Comparison of ENCODE assay signal across 22 cellular contexts in genomic region chr12:66960704-66961690, GRCh38.
DNase-seq lines count a peak whose midpoint lies in the region; ATAC-seq, FAIRE-seq and TF ChIP-seq lines count a peak whose summit lies in the region.
"Had no signal": no experiment of that assay in that cellular context is flagged by ENCODE, and none has a peak within 500 bp of the region (broad histone marks: within the 10 kb centered on the region; RNA-seq: fewer than 3 reads in every experiment).

No MANE protein-coding gene starts in this region.

- TF ChIP-seq CTCF in Calu3 (IDR thresholded peaks at IDR 0.05; ENCODE audit: unreplicated experiment) (no peak), PC-9 (conservative IDR thresholded peaks at IDR 0.05) (no peak), H1 (IDR thresholded peaks at IDR 0.05; ENCODE audit: control extremely low read depth in 1 of 3, insufficient read depth in 1 of 3, low read depth in 1 of 3, low read length in 3 of 3) (no peak), mesothelial cell of epicardium (IDR thresholded peaks at IDR 0.05; ENCODE audit: unreplicated experiment) (no peak)

- peaks cover 28% of the 10 kb centered on the region for H3K4me1 Mint-ChIP-seq in Calu3 (ENCODE audit: low read depth, unreplicated experiment)
- H3K4me1 Mint-ChIP-seq in mesothelial cell of epicardium: peaks cover 18% of the 10 kb centered on the region
- peaks cover 8 to 40% (median 32%) of the 10 kb centered on the region in 7 donors for H3K4me1 Mint-ChIP-seq in naive thymus-derived CD4-positive, alpha-beta T cell

- H3K36me3 ChIP-seq in PC-9 (ENCODE audit: low read depth) (no peaks in the 10 kb centered on the region), H1 (ENCODE audit: control insufficient read depth in 2 of 4, insufficient read depth in 4 of 4, low read length in 3 of 4) (no peaks in the 10 kb centered on the region)
- no peaks in the 10 kb centered on the region for H3K36me3 ChIP-seq in naive thymus-derived CD4-positive, alpha-beta T cell (ENCODE audit: control insufficient read depth in 2 of 3, insufficient read depth in 3 of 3, low read length in 3 of 3)
- H3K36me3 ChIP-seq in effector memory CD4-positive, alpha-beta T cell (ENCODE audit: control insufficient read depth, insufficient read depth, low read length): no peaks in the 10 kb centered on the region
- H3K36me3 ChIP-seq: colonic mucosa, gastrocnemius medialis, Peyer's patch, upper lobe of right lung had no signal

- WGBS in H1 (ENCODE audit: extremely low coverage in 1 of 2, insufficient coverage in 1 of 2, insufficient read length in 1 of 2, insufficient replicate concordance in 2 of 2, low coverage in 1 of 2, low lambda C conversion rate in 2 of 2, missing lambda C conversion rate in 1 of 2), 2 experiments: 59% methylated on average over 6 of the region's 6 CpGs; no CpG with 5 or more reads in 1 of the 2 experiments

- no peak overlapping the region for H2BK5ac ChIP-seq in H1 (ENCODE audit: low read depth, low read length)

- H4K8ac ChIP-seq in H1 (ENCODE audit: extremely low read depth, insufficient read depth, low read length): no peak overlapping the region

- no peak overlapping the region for H4K5ac ChIP-seq in H1 (ENCODE audit: insufficient read length, low read depth, low read length)

- no peak for DNase-seq in Calu3
- DNase-seq in PC-9: peak; percentile 19 to 89
- DNase-seq in H1 (ENCODE audit: low read depth in 1 of 2, low spot score in 2 of 2): no peak
- DNase-seq in mesothelial cell of epicardium (ENCODE audit: low spot score in 2 of 2, unreplicated experiment in 2 of 2): no peak
- DNase-seq in naive thymus-derived CD4-positive, alpha-beta T cell: no peak
- DNase-seq in effector memory CD4-positive, alpha-beta T cell: no peak
- DNase-seq: activated naive CD4-positive, alpha-beta T cell treated with Interleukin-2 at 50 U/mL for 16 hours; colonic mucosa; DMS79 treated with DMSO at 0.1 percent for 48 hours; gastrocnemius medialis; Karpas-422; NCI-H2171 treated with DMSO at 0.1 percent for 48 hours; nucleus accumbens; Peyer's patch; stimulated activated CD4-positive, alpha-beta T cell treated with anti-CD3 and anti-CD28 coated beads, Interleukin-2, amount 100 ng/mL, for 24 hours; stimulated activated naive CD8-positive, alpha-beta T cell treated with anti-CD3 and anti-CD28 coated beads, Interleukin-15, amount 100 ng/mL, for 72 hours; upper lobe of right lung had no signal

- CTCF ChIA-PET in Calu3 (lab: Charles Lee) (interaction anchor here (1.0 kb wide), 1 partner anchor 17 kb away, joined by 3 read pairs; no protein-coding TSS in a partner anchor), PC-9 (lab: Charles Lee) (no interaction called here), H1 (lab: Charles Lee; ENCODE audit: partially characterized antibody) (interaction anchor here (0.8 to 1.6 kb wide), 4 partner anchors 10 to 64 kb away, joined by 3 to 4 read pairs (median 4); no protein-coding TSS in a partner anchor)
- CTCF ChIA-PET in naive thymus-derived CD4-positive, alpha-beta T cell (lab: Charles Lee): no interaction called here

- no peak overlapping the region for H3K4ac ChIP-seq in H1 (replicated peaks; ENCODE audit: insufficient read length, low read depth, low read length)

- H3K18ac ChIP-seq in H1 (ENCODE audit: extremely low read depth, low read length): peak overlapping the region; percentile 81; the same call in 1 of the 2 replicates

- no peak overlapping the region for H2BK15ac ChIP-seq in H1 (ENCODE audit: low read length)

- no peaks in the 10 kb centered on the region; the same call in 1 of the 2 replicates for H3K79me2 ChIP-seq in PC-9 (ENCODE audit: low read depth)
- 0 out of 4 replicates have a peak, but pooled peaks cover 0 to 5% of the 10 kb centered on the region in 2 experiments for H3K79me2 ChIP-seq in H1 (ENCODE audit: control insufficient read depth in 1 of 2, insufficient read depth in 2 of 2, low read length in 2 of 2)

- no peak overlapping the region for H2AK5ac ChIP-seq in H1 (ENCODE audit: low read depth, low read length)

- H3K4me3 Mint-ChIP-seq in Calu3 (ENCODE audit: low read depth, unreplicated experiment): peak overlapping the region; percentile 42
- H3K4me3 Mint-ChIP-seq in mesothelial cell of epicardium: no peak overlapping the region
- no peak overlapping the region for H3K4me3 Mint-ChIP-seq in naive thymus-derived CD4-positive, alpha-beta T cell
- H3K4me3 Mint-ChIP-seq: stimulated activated naive CD8-positive, alpha-beta T cell treated with anti-CD3 and anti-CD28 coated beads, Interleukin-15, amount 100 ng/mL, for 72 hours had no signal

- no peak overlapping the region for H3K56ac ChIP-seq in H1 (replicated peaks; ENCODE audit: insufficient read length, low read depth, low read length)

- H3K27me3 ChIP-seq in PC-9 (ENCODE audit: insufficient read depth, low read depth) (no peaks in the 10 kb centered on the region), H1 (replicated peaks in 1 of 4; ENCODE audit: control insufficient read depth in 3 of 4, extremely low read depth in 1 of 4, insufficient read depth in 3 of 4, low read length in 3 of 4) (no peaks in the 10 kb centered on the region)
- no peaks in the 10 kb centered on the region for H3K27me3 ChIP-seq in naive thymus-derived CD4-positive, alpha-beta T cell (ENCODE audit: control insufficient read depth in 2 of 2, insufficient read depth in 2 of 2, low read length in 2 of 2)
- no peaks in the 10 kb centered on the region for H3K27me3 ChIP-seq in effector memory CD4-positive, alpha-beta T cell (replicated peaks; ENCODE audit: control insufficient read depth, insufficient read depth, low read length, poor library complexity, severe bottlenecking)
- H3K27me3 ChIP-seq: colonic mucosa, gastrocnemius medialis, Peyer's patch, upper lobe of right lung had no signal

- H3K27ac ChIP-seq in PC-9 (peak overlapping the region; percentile 73), H1 (ENCODE audit: low read depth, low read length) (no peak overlapping the region)
- H3K27ac ChIP-seq in naive thymus-derived CD4-positive, alpha-beta T cell (ENCODE audit: low read depth, low read length): no peak overlapping the region
- no peak overlapping the region for H3K27ac ChIP-seq in effector memory CD4-positive, alpha-beta T cell (ENCODE audit: insufficient read depth, low read length, poor library complexity, severe bottlenecking)
- H3K27ac ChIP-seq: colonic mucosa, gastrocnemius medialis, Peyer's patch, upper lobe of right lung had no signal

- H3K27ac Mint-ChIP-seq in Calu3 (ENCODE audit: unreplicated experiment) (peak overlapping the region; percentile 91), mesothelial cell of epicardium (peak overlapping the region; percentile 87)
- H3K27ac Mint-ChIP-seq in naive thymus-derived CD4-positive, alpha-beta T cell: peak overlapping the region in 1 of 9 donors; percentile 63
- H3K27ac Mint-ChIP-seq: stimulated activated naive CD8-positive, alpha-beta T cell treated with anti-CD3 and anti-CD28 coated beads, Interleukin-15, amount 100 ng/mL, for 72 hours had no signal

- H3K14ac ChIP-seq in H1 (ENCODE audit: insufficient read length): no peak overlapping the region

- H4K20me1 ChIP-seq in PC-9 (ENCODE audit: insufficient read depth): 0 out of 2 replicates have a peak, but pooled peaks cover 5% of the 10 kb centered on the region
- H4K20me1 ChIP-seq in H1 (replicated peaks in 1 of 2; ENCODE audit: control insufficient read depth in 1 of 2, insufficient read depth in 2 of 2, low read length in 2 of 2): no peaks in the 10 kb centered on the region

- H3K9me2 ChIP-seq in PC-9 (ENCODE audit: insufficient read depth): no peaks in the 10 kb centered on the region; the same call in 1 of the 2 replicates

- H3K9me3 ChIP-seq in PC-9 (ENCODE audit: insufficient read depth, low read depth) (no peaks in the 10 kb centered on the region), H1 (ENCODE audit: insufficient read depth in 2 of 2, low read depth in 1 of 2, low read length in 1 of 2) (no peaks in the 10 kb centered on the region)
- no peaks in the 10 kb centered on the region for H3K9me3 ChIP-seq in naive thymus-derived CD4-positive, alpha-beta T cell (ENCODE audit: control insufficient read depth in 2 of 3, low read length in 3 of 3)
- H3K9me3 ChIP-seq in effector memory CD4-positive, alpha-beta T cell (ENCODE audit: control insufficient read depth, low read length): no peaks in the 10 kb centered on the region
- H3K9me3 ChIP-seq: colonic mucosa, gastrocnemius medialis, Peyer's patch, upper lobe of right lung had no signal

- H3K4me3 ChIP-seq in PC-9 (peak overlapping the region; percentile 21; the same call in 1 of the 2 replicates), H1 (ENCODE audit: extremely low read depth in 1 of 4, insufficient read depth in 2 of 4, low read depth in 3 of 4, low read length in 4 of 4) (peak overlapping the region in 1 of 4 experiments; percentile 17; a peak in 1 of 8 replicates)
- no peak overlapping the region for H3K4me3 ChIP-seq in naive thymus-derived CD4-positive, alpha-beta T cell (ENCODE audit: low read length)
- no peak overlapping the region for H3K4me3 ChIP-seq in effector memory CD4-positive, alpha-beta T cell (ENCODE audit: insufficient read depth, low read depth, low read length, poor library complexity, severe bottlenecking)
- H3K4me3 ChIP-seq: colonic mucosa, gastrocnemius medialis, Peyer's patch, upper lobe of right lung had no signal

- H3K23me2 ChIP-seq in H1 (ENCODE audit: low read depth, low read length): no peaks in the 10 kb centered on the region; the same call in 1 of the 2 replicates

- POLR2A ChIA-PET in PC-9 (lab: Charles Lee; ENCODE audit: unreplicated experiment) (interaction anchor here (0.7 kb wide), 2 partner anchors 18 to 109 kb away, joined by 3 to 6 read pairs; no protein-coding TSS in a partner anchor), H1 (lab: Charles Lee; ENCODE audit: partially characterized antibody) (interaction anchor here (0.7 to 1.5 kb wide), 3 partner anchors 10 to 17 kb away, joined by 3 to 5 read pairs (median 3); no protein-coding TSS in a partner anchor)
- POLR2A ChIA-PET in naive thymus-derived CD4-positive, alpha-beta T cell (lab: Charles Lee): no interaction called here

- no peaks in the 10 kb centered on the region for H3K79me1 ChIP-seq in H1 (ENCODE audit: low read depth, low read length)

- H2AFZ ChIP-seq in PC-9 (peak overlapping the region; percentile 26; the same call in 1 of the 2 replicates), H1 (ENCODE audit: low read length) (no peak overlapping the region)

- BruUV-seq in Calu3 (replicated peaks; lab: Mats Ljungman, UMichigan): no TSS peak
- BruUV-seq in PC-9 (replicated peaks; lab: Mats Ljungman, UMichigan): no TSS peak

- H3F3A ChIP-seq in PC-9 (ENCODE audit: insufficient read depth, low read depth): peaks cover 28% of the 10 kb centered on the region

- no peak for ATAC-seq in naive thymus-derived CD4-positive, alpha-beta T cell
- no peak for ATAC-seq in HG03378 (IDR thresholded peaks at IDR 0.05; ENCODE audit: unreplicated experiment)
- ATAC-seq in SK-N-SH treated with all-trans-retinoic acid at 6 μM for 48 hours: no peak
- ATAC-seq: gastrocnemius medialis; left lobe of liver; stimulated activated naive CD8-positive, alpha-beta T cell treated with anti-CD3 and anti-CD28 coated beads, Interleukin-15, amount 100 ng/mL, for 72 hours; upper lobe of right lung had no signal

- FAIRE-seq in H1 (lab: Jason Lieb, UNC): no peak
- FAIRE-seq: GM18507 had no signal

- H3K23ac ChIP-seq in H1 (ENCODE audit: insufficient read length): no peak overlapping the region

- no peak for TF ChIP-seq RAD21 in H1 (IDR thresholded peaks at IDR 0.05 in 1 of 2, conservative IDR thresholded peaks at IDR 0.05 in 1 of 2; ENCODE audit: low read depth in 2 of 2, low read length in 2 of 2)

- TF ChIP-seq EP300 in H1 (IDR thresholded peaks at IDR 0.05; ENCODE audit: borderline replicate concordance in 1 of 2, low read depth in 2 of 2, low read length in 2 of 2): no peak

- H3K4me2 ChIP-seq in PC-9: peak overlapping the region; percentile 72
- H3K4me2 ChIP-seq in H1 (ENCODE audit: insufficient read depth in 1 of 2, low read depth in 2 of 2, low read length in 2 of 2): peak overlapping the region; percentile 9 to 28

- intact Hi-C loops in Calu3 (cut with micrococcal nuclease; ENCODE audit: unreplicated experiment): no loop called here
- intact Hi-C loops in PC-9 (cut with micrococcal nuclease; ENCODE audit: unreplicated experiment): no loop called here
- intact Hi-C loops in naive thymus-derived CD4-positive, alpha-beta T cell (cut with micrococcal nuclease): no loop called here

- H3K36me3 Mint-ChIP-seq in Calu3 (ENCODE audit: insufficient read depth, unreplicated experiment) (peaks cover 10% of the 10 kb centered on the region), mesothelial cell of epicardium (peaks cover 2% of the 10 kb centered on the region)
- H3K36me3 Mint-ChIP-seq in naive thymus-derived CD4-positive, alpha-beta T cell: peaks cover 0 to 12% (median 10%) of the 10 kb centered on the region in 5 donors
- H3K36me3 Mint-ChIP-seq: CD14-positive monocyte had no signal

- TF ChIP-seq POLR2A in H1 (IDR thresholded peaks at IDR 0.05; ENCODE audit: control extremely low read depth in 1 of 2, low read depth in 2 of 2, low read length in 2 of 2): no peak

- no peak overlapping the region for H2BK20ac ChIP-seq in H1 (ENCODE audit: low read length)

- H2BK12ac ChIP-seq in H1 (ENCODE audit: low read depth, low read length): peak overlapping the region; percentile 42; the same call in 1 of the 2 replicates

- H3K9ac ChIP-seq in H1 (replicated peaks in 1 of 4; ENCODE audit: extremely low read depth in 1 of 4, low read depth in 3 of 4, low read length in 3 of 4): no peak overlapping the region

- H4K91ac ChIP-seq in H1 (replicated peaks; ENCODE audit: insufficient read length, low read length): no peak overlapping the region

- H3K27me3 Mint-ChIP-seq in Calu3 (ENCODE audit: unreplicated experiment): no peaks in the 10 kb centered on the region
- H3K27me3 Mint-ChIP-seq in mesothelial cell of epicardium (ENCODE audit: low read depth): no peaks in the 10 kb centered on the region
- H3K27me3 Mint-ChIP-seq in naive thymus-derived CD4-positive, alpha-beta T cell: peaks cover 0 to 5% (median 0%) of the 10 kb centered on the region in 5 donors

- H3K9me3 Mint-ChIP-seq in Calu3 (ENCODE audit: low read depth, unreplicated experiment) (no peaks in the 10 kb centered on the region), mesothelial cell of epicardium (no peaks in the 10 kb centered on the region)
- peaks cover 0 to 27% (median 8%) of the 10 kb centered on the region in 11 donors for H3K9me3 Mint-ChIP-seq in naive thymus-derived CD4-positive, alpha-beta T cell
- H3K9me3 Mint-ChIP-seq: CD14-positive monocyte had no signal

- no peak overlapping the region for H2BK120ac ChIP-seq in H1 (replicated peaks; ENCODE audit: low read depth, low read length)

- peaks cover 47% of the 10 kb centered on the region for H3K4me1 ChIP-seq in PC-9 (replicated peaks; ENCODE audit: insufficient read depth)
- peaks cover 0 to 3% (median under 1%) of the 10 kb centered on the region in 4 experiments; a peak in 2 of 7 replicates for H3K4me1 ChIP-seq in H1 (replicated peaks in 1 of 4; ENCODE audit: control insufficient read depth in 3 of 4, insufficient read depth in 4 of 4, low read length in 3 of 4)
- peaks cover 8 to 18% of the 10 kb centered on the region in 2 donors for H3K4me1 ChIP-seq in naive thymus-derived CD4-positive, alpha-beta T cell (ENCODE audit: control insufficient read depth in 2 of 2, insufficient read depth in 2 of 2, low read length in 2 of 2)
- H3K4me1 ChIP-seq in effector memory CD4-positive, alpha-beta T cell (ENCODE audit: control insufficient read depth, insufficient read depth, low read length, poor library complexity, severe bottlenecking): no peaks in the 10 kb centered on the region
- H3K4me1 ChIP-seq: colonic mucosa, gastrocnemius medialis, Peyer's patch, upper lobe of right lung had no signal

Comparison
In these comparisons a context has a peak if more than half of its experiments do, and no peak if none do; other contexts are left out.
1. DNase-seq: peak in PC-9 (2 of 2); none in Calu3 (single experiment), H1 (0 of 2), mesothelial cell of epicardium (0 of 2), naive thymus-derived CD4-positive, alpha-beta T cell (0 of 9) and effector memory CD4-positive, alpha-beta T cell (0 of 3).
2. CTCF ChIA-PET loops: an anchor here in Calu3 (1.0 kb wide) and H1 (0.8 to 1.6 kb wide); none called in PC-9 and naive thymus-derived CD4-positive, alpha-beta T cell.